9 cellular contexts compared by ENCODE assay signal in genomic region chr2:66439291-66440010, GRCh38. TPM values are rescaled to one million over a fixed set of nuclear protein-coding genes. Genes with fewer than 3 reads are reported as not detected.
A peak's percentile ranks its signal among the peaks of the same experiment; 100 is the strongest.
DNase-seq lines count a peak whose midpoint lies in the region; ATAC-seq and TF ChIP-seq lines count a peak whose summit lies in the region.
"Had no signal": no experiment of that assay in that cellular context is flagged by ENCODE, and none has a peak within 500 bp of the region (broad histone marks: within the 10 kb centered on the region; RNA-seq: fewer than 3 reads in every experiment).

No MANE protein-coding gene starts in this region.

- H3K4me3 ChIP-seq in HUES64 (ENCODE audit: low read length) (peak overlapping the region; percentile 59), colonic mucosa (peak overlapping the region; percentile 55), lower leg skin (ENCODE audit: low read depth, poor library complexity, severe bottlenecking) (peak overlapping the region; percentile 13), stomach (peak overlapping the region; percentile 70 to 83 (median 72))
- H3K4me3 ChIP-seq: SJCRH30 had no signal

- H3K9me3 ChIP-seq in HUES64 (ENCODE audit: insufficient read depth, low read depth, low read length) (no peaks in the 10 kb centered on the region), colonic mucosa (no peaks in the 10 kb centered on the region), stomach (no peaks in the 10 kb centered on the region)
- H3K9me3 ChIP-seq: SJCRH30 had no signal

- H3K27ac ChIP-seq in HUES64 (ENCODE audit: low read depth, low read length), result no peak overlapping the region
- H3K27ac ChIP-seq in colonic mucosa, result peak overlapping the region; percentile 87
- peak overlapping the region; percentile 30 to 93 (median 89) for H3K27ac ChIP-seq in stomach
- H3K27ac ChIP-seq: SJCRH30 had no signal

- TF ChIP-seq POLR2A in lower leg skin (IDR thresholded peaks at IDR 0.05) (no peak), stomach (IDR thresholded peaks at IDR 0.05) (no peak)

- TF ChIP-seq CTCF in colonic mucosa (IDR thresholded peaks at IDR 0.05), result no peak
- TF ChIP-seq CTCF in lower leg skin (IDR thresholded peaks at IDR 0.05), result no peak
- TF ChIP-seq CTCF in stomach (IDR thresholded peaks at IDR 0.05), result no peak

- under 1% methylated on average over 33 of the region's 36 CpGs for WGBS in HUES64
- 14 to 56% methylated on average over 36 of the region's 36 CpGs for WGBS in lower leg skin, 2 donors
- whole genome bisulfite sequencing in stomach, 5 donors, result 26 to 58% (median 40%) methylated on average over 32 to 36 of the region's 36 CpGs

- intact Hi-C loops in colonic mucosa (cut with DNase I) (loop anchor here (10.0 kb wide), 2 partner anchors 255 to 1035 kb away; no protein-coding TSS in a partner anchor), lower leg skin (cut with DNase I; ENCODE audit: low total_unique reads) (loop anchor here (5.0 kb wide), 1 partner anchor 138 kb away; no protein-coding TSS in a partner anchor), stomach (cut with DNase I; ENCODE audit: low total_unique reads) (loop anchor here (5.0 kb wide), 1 partner anchor 138 kb away; no protein-coding TSS in a partner anchor)

- peaks cover 74% of the 10 kb centered on the region for H3K4me1 ChIP-seq in HUES64 (ENCODE audit: insufficient read depth, low read length)
- H3K4me1 ChIP-seq in colonic mucosa, result no peaks in the 10 kb centered on the region
- H3K4me1 ChIP-seq in stomach, result peaks cover 0 to 12% (median 2%) of the 10 kb centered on the region in 4 donors
- H3K4me1 ChIP-seq: SJCRH30 had no signal

- H3K27me3 ChIP-seq in HUES64 (ENCODE audit: insufficient read depth, low read length) (peaks cover 100% of the 10 kb centered on the region), colonic mucosa (peaks cover 4% of the 10 kb centered on the region), stomach (peaks cover 0 to 53% (median 5%) of the 10 kb centered on the region in 3 donors)
- H3K27me3 ChIP-seq: SJCRH30 had no signal

- H3K36me3 ChIP-seq in HUES64 (ENCODE audit: insufficient read depth, low read length) (no peaks in the 10 kb centered on the region), colonic mucosa (no peaks in the 10 kb centered on the region), stomach (peaks cover 3 to 58% (median 27%) of the 10 kb centered on the region in 4 donors)

- H3K9ac ChIP-seq in HUES64 (ENCODE audit: low read depth, low read length), result peak overlapping the region; percentile 34; the same call in 1 of the 2 replicates
- H3K9ac ChIP-seq in colonic mucosa (ENCODE audit: low read depth in 2 of 2, low read length in 2 of 2), result peak overlapping the region; percentile 57 to 63

- DNase-seq in colonic mucosa, result no peak
- no peak for DNase-seq in lower leg skin (ENCODE audit: low spot score in 2 of 2)
- DNase-seq in stomach, result no peak
- DNase-seq in NCI-H1694 treated with DMSO at 0.1 percent for 48 hours (lab: John Stamatoyannopoulos, UW), result no peak
- DNase-seq in iPS-NIHi7 (ENCODE audit: extremely low spot score), result no peak
- no peak for DNase-seq in stimulated activated CD4-positive, alpha-beta T cell treated with anti-CD3 and anti-CD28 coated beads, Interleukin-15, amount 100 ng/mL, for 24 hours
- DNase-seq: SJCRH30 had no signal

- TF ChIP-seq EP300 in stomach (IDR thresholded peaks at IDR 0.05), result no peak

- no peak for ATAC-seq in HG02938 (IDR thresholded peaks at IDR 0.05; ENCODE audit: unreplicated experiment)

RNA-seq across cellular contexts. Expression of gene MEIS1, which starts 4.5 kb away (rescaled TPM):
- polyA plus RNA-seq in HUES64 (2013, experiment 1 of 2), result 10.8 TPM
- polyA plus RNA-seq in HUES64 (2013, experiment 2 of 2), result 26.2 TPM
- total RNA-seq in colonic mucosa (10 to 100 TPM in 1 of 2 donors, 1 to 10 TPM in 1; 8.9 to 23.1 TPM), lower leg skin (10 to 100 TPM in 3 of 4 donors, 1 to 10 TPM in 1; 9.2 to 22.6 (median 18.8) TPM), stomach (100 to 1,000 TPM in 2 of 5 donors, 10 to 100 TPM in 3; 31.2 to 172 (median 57.4) TPM)
- polyA plus RNA-seq in stomach, result 10 to 100 TPM in 1 of 3 donors, 1 to 10 TPM in 2; 4.8 to 36.8 (median 9.8) TPM

Comparison
In these comparisons a context has a peak if more than half of its experiments do, and no peak if none do; other contexts are left out.
1. H3K4me3 ChIP-seq: peak in every context shown above with its lines; median percentile 72 in stomach; 59 in HUES64; 55 in colonic mucosa; 13 in lower leg skin.